In genomic region chr11:75491465-75491864, GRCh38 we compare ENCODE assay signal across 1 cellular context.
A peak's percentile ranks its signal among the peaks of the same experiment; 100 is the strongest.
TF ChIP-seq lines count a peak whose summit lies in the region.

No MANE protein-coding gene starts in this region.

TF ChIP-seq in K562, 482 proteins besides CTCF, POLR2A, EP300 and RAD21 (continued from another document):
- TF ChIP-seq ZNF324 (CRISPR knock-in tag; IDR thresholded peaks at IDR 0.05): no peak
- TF ChIP-seq, protein P1, sequence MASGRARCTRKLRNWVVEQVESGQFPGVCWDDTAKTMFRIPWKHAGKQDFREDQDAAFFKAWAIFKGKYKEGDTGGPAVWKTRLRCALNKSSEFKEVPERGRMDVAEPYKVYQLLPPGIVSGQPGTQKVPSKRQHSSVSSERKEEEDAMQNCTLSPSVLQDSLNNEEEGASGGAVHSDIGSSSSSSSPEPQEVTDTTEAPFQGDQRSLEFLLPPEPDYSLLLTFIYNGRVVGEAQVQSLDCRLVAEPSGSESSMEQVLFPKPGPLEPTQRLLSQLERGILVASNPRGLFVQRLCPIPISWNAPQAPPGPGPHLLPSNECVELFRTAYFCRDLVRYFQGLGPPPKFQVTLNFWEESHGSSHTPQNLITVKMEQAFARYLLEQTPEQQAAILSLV (tag; IDR thresholded peaks at IDR 0.05): no peak
- no peak for TF ChIP-seq FOXK2 (conservative IDR thresholded peaks at IDR 0.05 in 1 of 2, IDR thresholded peaks at IDR 0.05 in 1 of 2; ENCODE audit: low read depth in 2 of 2)
- TF ChIP-seq THRAP3 (IDR thresholded peaks at IDR 0.05; ENCODE audit: borderline replicate concordance): no peak
- TF ChIP-seq NFIX (CRISPR knock-in tag; IDR thresholded peaks at IDR 0.05; ENCODE audit: low read depth): no peak
- no peak for TF ChIP-seq HDAC6 (IDR thresholded peaks at IDR 0.05; ENCODE audit: low read depth, low read length)
- TF ChIP-seq ZNF134 (CRISPR knock-in tag; conservative IDR thresholded peaks at IDR 0.05): no peak
- peak in 1 of 2 experiments; percentile 35; a peak in 1 of 4 replicates for TF ChIP-seq KDM1A (IDR thresholded peaks at IDR 0.05)
- no peak for TF ChIP-seq CREB1 (IDR thresholded peaks at IDR 0.05)
- TF ChIP-seq CREB1 (CRISPR knock-in tag; IDR thresholded peaks at IDR 0.05): no peak
- TF ChIP-seq KAT2B (IDR thresholded peaks at IDR 0.05; ENCODE audit: low read depth, low read length): no peak
- no peak for TF ChIP-seq ELF1 (tag; IDR thresholded peaks at IDR 0.05)
- no peak for TF ChIP-seq SRSF1 (IDR thresholded peaks at IDR 0.05; ENCODE audit: low read depth, low read length)
- TF ChIP-seq RBM25 (IDR thresholded peaks at IDR 0.05; ENCODE audit: low read depth, low read length, severe bottlenecking): peak; percentile 90
